In genomic region chr16:85534536-85535351, GRCh38 we compare ENCODE assay signal across 1 cellular context.
TF ChIP-seq lines count a peak whose summit lies in the region.

No MANE protein-coding gene starts in this region.

TF ChIP-seq in K562, 482 proteins besides CTCF, POLR2A, EP300 and RAD21 (continued from another document and continues in another):
- TF ChIP-seq MLLT1 (IDR thresholded peaks at IDR 0.05) (peak in 1 of 2 experiments; percentile 90; a peak in 2 of 4 replicates), ZNF431 (CRISPR knock-in tag; IDR thresholded peaks at IDR 0.05) (0 out of 2 replicates have a peak, but pooled peaks have one; percentile 7), RBBP5 (IDR thresholded peaks at IDR 0.05; ENCODE audit: borderline replicate concordance, insufficient read depth, low read length, poor library complexity, severe bottlenecking) (peak; percentile 72), NCOR1 (IDR thresholded peaks at IDR 0.05) (0 out of 2 replicates have a peak, but pooled peaks have one; percentile 4), ARID3B (CRISPR knock-in tag; IDR thresholded peaks at IDR 0.05; ENCODE audit: borderline replicate concordance) (0 out of 2 replicates have a peak, but pooled peaks have one; percentile 70), NCOA1 (IDR thresholded peaks at IDR 0.05; ENCODE audit: low read depth) (0 out of 2 replicates have a peak, but pooled peaks have one; percentile 15), ELK3 (CRISPR knock-in tag; IDR thresholded peaks at IDR 0.05) (no peak), CUX1 (CRISPR knock-in tag; IDR thresholded peaks at IDR 0.05) (peak; percentile 84), NR2C2 (CRISPR knock-in tag; IDR thresholded peaks at IDR 0.05) (0 out of 2 replicates have a peak, but pooled peaks have one; percentile 37), NR2C2 (tag; IDR thresholded peaks at IDR 0.05) (no peak), ZBTB40 (IDR thresholded peaks at IDR 0.05) (0 out of 2 replicates have a peak, but pooled peaks have one; percentile 4), ZBTB40 (CRISPR knock-in tag; IDR thresholded peaks at IDR 0.05) (no peak), E2F6 (IDR thresholded peaks at IDR 0.05; ENCODE audit: borderline replicate concordance in 1 of 2, extremely low read depth in 1 of 2, insufficient read depth in 1 of 2, insufficient read length in 1 of 2, low read depth in 1 of 2, low read length in 1 of 2, poor library complexity in 1 of 2, severe bottlenecking in 1 of 2) (peak in 1 of 2 experiments; percentile 9), CREM (IDR thresholded peaks at IDR 0.05; ENCODE audit: low read depth) (peak; percentile 48), PBX2 (CRISPR knock-in tag; IDR thresholded peaks at IDR 0.05; ENCODE audit: low read depth) (no peak), PBX2 (tag; conservative IDR thresholded peaks at IDR 0.05; ENCODE audit: low read depth) (0 out of 2 replicates have a peak, but pooled peaks have one; percentile 8), REST (CRISPR knock-in tag; IDR thresholded peaks at IDR 0.05; ENCODE audit: low read depth) (peak; percentile 40; the same call in 1 of the 2 replicates), WHSC1 (IDR thresholded peaks at IDR 0.05; ENCODE audit: low read length) (peak; percentile 62), ZC3H4 (CRISPR knock-in tag; IDR thresholded peaks at IDR 0.05; ENCODE audit: borderline replicate concordance) (peak; percentile 68; the same call in 1 of the 2 replicates), RBFOX2 (IDR thresholded peaks at IDR 0.05; ENCODE audit: low read depth, low read length) (peak; percentile 65), RCOR1 (IDR thresholded peaks at IDR 0.05; ENCODE audit: borderline replicate concordance in 1 of 2, low read depth in 2 of 2, low read length in 2 of 2) (no peak)
